8 cellular contexts compared by ENCODE assay signal in the genomic region with DNA sequence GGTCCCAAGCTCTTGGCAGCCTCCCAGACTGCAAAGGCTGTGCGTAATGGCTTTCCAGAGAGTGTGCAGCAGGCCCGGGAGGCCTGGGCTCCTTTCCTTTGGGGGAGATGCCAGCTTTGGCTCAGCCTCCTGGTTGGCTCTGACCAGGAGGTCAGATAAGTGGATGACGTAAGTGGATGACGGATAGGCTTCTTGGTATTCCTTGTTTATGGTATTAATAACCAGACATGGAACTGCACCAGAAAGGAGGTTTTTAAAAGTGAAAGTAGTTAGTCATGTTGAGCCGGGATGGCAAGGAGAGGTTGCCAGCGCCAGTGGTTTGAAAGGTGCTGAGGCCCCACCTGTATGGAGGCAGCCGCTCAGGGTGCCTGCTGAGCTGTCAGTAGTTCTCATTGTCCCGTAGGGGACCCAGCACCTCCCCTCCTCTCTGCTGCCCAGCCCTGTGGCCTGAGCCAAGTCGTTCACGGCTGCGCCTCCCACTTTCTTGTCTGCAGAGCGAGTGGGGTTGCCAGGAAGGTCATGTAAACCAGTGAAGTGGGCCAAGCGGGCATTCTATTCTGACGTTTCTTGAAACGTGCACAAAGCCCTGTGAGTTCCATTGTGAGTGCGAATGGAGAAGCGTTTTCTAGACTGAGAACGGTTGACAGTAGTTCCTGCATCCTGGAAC. TPM values are rescaled to one million over a fixed set of nuclear protein-coding genes. Genes with fewer than 3 reads are reported as not detected.
A peak's percentile ranks its signal among the peaks of the same experiment; 100 is the strongest.
DNase-seq lines count a peak whose midpoint lies in the region; ATAC-seq and TF ChIP-seq lines count a peak whose summit lies in the region.

No MANE protein-coding gene starts in this region.

- no peak overlapping the region for H3K56ac ChIP-seq in mesendoderm (ENCODE audit: low read length)

- no peaks in the 10 kb centered on the region for H3F3A ChIP-seq in PC-3 (ENCODE audit: low read length, unreplicated experiment)

- no peak overlapping the region for H3K9ac ChIP-seq in DND-41 (ENCODE audit: low read depth, low read length)
- no peak overlapping the region for H3K9ac ChIP-seq in PC-3 (ENCODE audit: low read length)
- H3K9ac ChIP-seq in mesendoderm (ENCODE audit: low read length) = no peak overlapping the region

- H4K20me1 ChIP-seq in DND-41 (ENCODE audit: insufficient read depth, low read length) = no peaks in the 10 kb centered on the region
- no peaks in the 10 kb centered on the region for H4K20me1 ChIP-seq in PC-3 (ENCODE audit: low read length)

- H2AFZ ChIP-seq in DND-41 (ENCODE audit: low read depth, low read length) (no peak overlapping the region; the same call in 1 of the 2 replicates), PC-3 (ENCODE audit: low read length) (0 out of 2 replicates have a peak overlapping the region, but pooled peaks have one; percentile 22)

- no TSS peak for BruUV-seq in PC-3 (replicated peaks; lab: Mats Ljungman, UMichigan)

- no peak overlapping the region for H2BK15ac ChIP-seq in mesendoderm (replicated peaks; ENCODE audit: low read depth)

- DNase-seq in DND-41 (no peak), PC-3 (peak; percentile 16), fibroblast of the conjunctiva (ENCODE audit: low read depth) (peak; percentile 56), psoas muscle (peak; percentile 67 to 71), KBM-7 (no peak), mesendoderm (no peak)

- no peak overlapping the region for H3K23ac ChIP-seq in mesendoderm (ENCODE audit: low read length)

- no peak overlapping the region for H2BK120ac ChIP-seq in mesendoderm (ENCODE audit: low read depth, low read length)

- in situ Hi-C loops in KBM-7 (cut with MboI; ENCODE audit: low pct_unique_long_range_greater_than_20kb, low sequenced_read_pairs) = no loop called here

- ATAC-seq in DND-41 (ENCODE audit: insufficient read depth, low read depth) (peak; percentile 17; the same call in 1 of the 3 replicates), PC-3 (no peak), psoas muscle (peak; percentile 78 to 91 (median 87)), GM18505 (IDR thresholded peaks at IDR 0.05; ENCODE audit: unreplicated experiment) (no peak), GM21576 (IDR thresholded peaks at IDR 0.05; ENCODE audit: unreplicated experiment) (no peak)

- H3K9me3 ChIP-seq in DND-41 (ENCODE audit: insufficient read depth, low read length, severe bottlenecking) (no peaks in the 10 kb centered on the region), PC-3 (ENCODE audit: low read length) (no peaks in the 10 kb centered on the region), psoas muscle (no peaks in the 10 kb centered on the region)

- H3K4me1 ChIP-seq in DND-41 (ENCODE audit: insufficient read depth, low read length) (peaks cover 2% of the 10 kb centered on the region; the same call in 1 of the 2 replicates), PC-3 (ENCODE audit: insufficient read depth, low read length) (no peaks in the 10 kb centered on the region), psoas muscle (peaks cover 8% of the 10 kb centered on the region), mesendoderm (ENCODE audit: control insufficient read depth, low read depth, low read length) (no peaks in the 10 kb centered on the region)

- H3K4ac ChIP-seq in mesendoderm (ENCODE audit: low read depth, low read length) = no peak overlapping the region

- intact Hi-C loops in PC-3 (cut with micrococcal nuclease) (no loop called here), psoas muscle (cut with DNase I) (no loop called here)

- H3K79me2 ChIP-seq in DND-41 (ENCODE audit: insufficient read depth, low read length) (no peaks in the 10 kb centered on the region), PC-3 (ENCODE audit: low read length) (no peaks in the 10 kb centered on the region), mesendoderm (ENCODE audit: control insufficient read depth, insufficient read depth, low read length) (no peaks in the 10 kb centered on the region)

- no peak overlapping the region for H4K5ac ChIP-seq in mesendoderm (ENCODE audit: low read length)

- no peak overlapping the region for H3K18ac ChIP-seq in mesendoderm (ENCODE audit: low read length)

- H3K36me3 ChIP-seq in DND-41 (ENCODE audit: insufficient read depth, low read length) (no peaks in the 10 kb centered on the region), PC-3 (ENCODE audit: low read depth, low read length) (no peaks in the 10 kb centered on the region), psoas muscle (ENCODE audit: insufficient read depth in 1 of 2, low read depth in 1 of 2) (no peaks in the 10 kb centered on the region), mesendoderm (ENCODE audit: control insufficient read depth, insufficient read depth, low read length) (no peaks in the 10 kb centered on the region)

- TF ChIP-seq POLR2A in GM18505 (IDR thresholded peaks at IDR 0.05; ENCODE audit: borderline replicate concordance, extremely low read depth, insufficient read depth, insufficient read length) = no peak

- H3K4me2 ChIP-seq in DND-41 (ENCODE audit: insufficient read depth, low read length) = no peak overlapping the region
- H3K4me2 ChIP-seq in PC-3 (ENCODE audit: low read length) = peak overlapping the region; percentile 49
- no peak overlapping the region for H3K4me2 ChIP-seq in mesendoderm (ENCODE audit: low read length)

- CTCF ChIA-PET in PC-3 (lab: Charles Lee) = no interaction called here

- WGBS in psoas muscle, 3 donors = 12 to 13% (median 13%) methylated on average over 18 of the region's 18 CpGs
- no CpG with 5 or more reads among the region's 18 CpGs for WGBS in mesendoderm (ENCODE audit: extremely low coverage, insufficient coverage, low lambda C conversion rate)

- no peak overlapping the region for H2AK5ac ChIP-seq in mesendoderm (ENCODE audit: low read length)

- no peak overlapping the region for H2BK5ac ChIP-seq in mesendoderm (ENCODE audit: low read length)

- no peak overlapping the region for H3K27ac ChIP-seq in DND-41 (ENCODE audit: low read length)
- no peak overlapping the region for H3K27ac ChIP-seq in PC-3 (ENCODE audit: low read length)
- peak overlapping the region; percentile 65 for H3K27ac ChIP-seq in psoas muscle
- no peak overlapping the region for H3K27ac ChIP-seq in mesendoderm (ENCODE audit: low read depth, low read length)

- H3K27me3 ChIP-seq in DND-41 (ENCODE audit: insufficient read depth, low read length, poor library complexity) = no peaks in the 10 kb centered on the region
- peaks cover 21% of the 10 kb centered on the region; the same call in 1 of the 2 replicates for H3K27me3 ChIP-seq in PC-3 (ENCODE audit: low read length)
- H3K27me3 ChIP-seq in psoas muscle (ENCODE audit: insufficient read depth in 3 of 3, low read length in 2 of 3) = no peaks in the 10 kb centered on the region
- no peaks in the 10 kb centered on the region for H3K27me3 ChIP-seq in mesendoderm (ENCODE audit: insufficient read depth, low read length, poor library complexity)

- TF ChIP-seq CTCF in DND-41 (IDR thresholded peaks at IDR 0.05; ENCODE audit: borderline replicate concordance, extremely low read depth, low read length, poor library complexity, severe bottlenecking) (no peak), PC-3 (conservative IDR thresholded peaks at IDR 0.05; ENCODE audit: low read depth, low read length) (no peak), psoas muscle (IDR thresholded peaks at IDR 0.05) (no peak)

- H3K79me1 ChIP-seq in mesendoderm (ENCODE audit: low read length) = no peaks in the 10 kb centered on the region

- H4K8ac ChIP-seq in mesendoderm (ENCODE audit: low read depth, low read length) = no peak overlapping the region

- no peaks in the 10 kb centered on the region for H3K9me2 ChIP-seq in PC-3 (replicated peaks; ENCODE audit: low read length)

- H3K4me3 ChIP-seq in DND-41 (ENCODE audit: low read depth in 1 of 2, low read length in 2 of 2) (no peak overlapping the region), PC-3 (ENCODE audit: low read length) (peak overlapping the region; percentile 32; the same call in 1 of the 2 replicates), psoas muscle (peak overlapping the region; percentile 63), mesendoderm (ENCODE audit: low read length) (no peak overlapping the region)

- POLR2A ChIA-PET in PC-3 (lab: Charles Lee; ENCODE audit: unreplicated experiment) = no interaction called here

RNA-seq across cellular contexts. Expression of a gene that starts 28.7 kb away (rescaled TPM):
- total RNA-seq in PC-3 (2014; rRNA removed) = 2.1 and 3.6 TPM in 2 replicates
- 1 to 10 TPM; 1.7 to 9.3 (median 3.9) TPM for total RNA-seq in psoas muscle
- polyA plus RNA-seq in psoas muscle = 1 to 10 TPM in 1 of 3 donors, under 1 TPM in 2; 0.41 to 3.4 (median 0.76) TPM
- polyA plus RNA-seq in mesendoderm (2013, experiment 1 of 2) = 28.6 TPM
- 28.3 TPM for polyA plus RNA-seq in mesendoderm (2013, experiment 2 of 2)

Comparison
In these comparisons a context has a peak if more than half of its experiments do, and no peak if none do; other contexts are left out.
1. ATAC-seq: peak in DND-41 (single experiment) and psoas muscle (4 of 4); none in PC-3 (single experiment), GM18505 (single experiment) and GM21576 (single experiment).
2. DNase-seq: peak in PC-3 (single experiment), fibroblast of the conjunctiva (single experiment) and psoas muscle (2 of 2); none in DND-41 (single experiment), KBM-7 (single experiment) and mesendoderm (single experiment).
3. H3K4me3 ChIP-seq: peak in PC-3 (single experiment) and psoas muscle (single experiment); none in DND-41 (0 of 2) and mesendoderm (single experiment).